In genomic region chr16:68235882-68236803, GRCh38 we compare ENCODE assay signal across 1 cellular context.
TF ChIP-seq lines count a peak whose summit lies in the region.

Gene ESRP2, minus strand, starts transcription at chr16:68236127. Its CDS starts 82 bp downstream, at chr16:68236045.

TF ChIP-seq in HepG2, 621 proteins besides CTCF, POLR2A, EP300 and RAD21 (continued from another document and continues in another):
- TF ChIP-seq, protein P1, sequence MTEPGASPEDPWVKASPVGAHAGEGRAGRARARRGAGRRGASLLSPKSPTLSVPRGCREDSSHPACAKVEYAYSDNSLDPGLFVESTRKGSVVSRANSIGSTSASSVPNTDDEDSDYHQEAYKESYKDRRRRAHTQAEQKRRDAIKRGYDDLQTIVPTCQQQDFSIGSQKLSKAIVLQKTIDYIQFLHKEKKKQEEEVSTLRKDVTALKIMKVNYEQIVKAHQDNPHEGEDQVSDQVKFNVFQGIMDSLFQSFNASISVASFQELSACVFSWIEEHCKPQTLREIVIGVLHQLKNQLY (CRISPR knock-in tag; IDR thresholded peaks at IDR 0.05): peak; percentile 37; the same call in 1 of the 2 replicates
- TF ChIP-seq ZNF20 (CRISPR knock-in tag; IDR thresholded peaks at IDR 0.05) (peak; percentile 80; the same call in 1 of the 2 replicates), NFE2L2 (IDR thresholded peaks at IDR 0.05; ENCODE audit: low read length) (no peak), SMAD1 (CRISPR knock-in tag; IDR thresholded peaks at IDR 0.05; ENCODE audit: borderline replicate concordance, low read depth) (peak; percentile 70; the same call in 1 of the 2 replicates), ZMAT3 (CRISPR knock-in tag; conservative IDR thresholded peaks at IDR 0.05) (peak; percentile 8; the same call in 1 of the 2 replicates), ZNF264 (CRISPR knock-in tag; IDR thresholded peaks at IDR 0.05) (no peak), ZSCAN21 (CRISPR knock-in tag; IDR thresholded peaks at IDR 0.05; ENCODE audit: borderline replicate concordance) (peak; percentile 88), NR2F2 (IDR thresholded peaks at IDR 0.05; ENCODE audit: borderline replicate concordance, low read depth) (peak; percentile 57; the same call in 1 of the 2 replicates), BHLHE40 (IDR thresholded peaks at IDR 0.05; ENCODE audit: low read length) (peak; percentile 85), IRF9 (CRISPR knock-in tag; IDR thresholded peaks at IDR 0.05; ENCODE audit: borderline replicate concordance) (0 out of 2 replicates have a peak, but pooled peaks have one; percentile 22), KLF16 (CRISPR knock-in tag; IDR thresholded peaks at IDR 0.05) (peak in 1 of 2 experiments; percentile 26; a peak in 2 of 4 replicates), MXD4 (CRISPR knock-in tag; IDR thresholded peaks at IDR 0.05) (peak; percentile 72; the same call in 1 of the 2 replicates), MIXL1 (CRISPR knock-in tag; IDR thresholded peaks at IDR 0.05) (no peak), NFYC (CRISPR knock-in tag; IDR thresholded peaks at IDR 0.05) (0 out of 2 replicates have a peak, but pooled peaks have one; percentile 10), ATF7 (IDR thresholded peaks at IDR 0.05) (no peak), ATF7 (CRISPR knock-in tag; IDR thresholded peaks at IDR 0.05) (no peak), ZNF563 (CRISPR knock-in tag; IDR thresholded peaks at IDR 0.05) (peak; percentile 56), ZNF343 (CRISPR knock-in tag; IDR thresholded peaks at IDR 0.05) (peak; percentile 86), ZNF652 (CRISPR knock-in tag; IDR thresholded peaks at IDR 0.05; ENCODE audit: borderline replicate concordance, low read depth) (no peak), ZFP90 (CRISPR knock-in tag; IDR thresholded peaks at IDR 0.05; ENCODE audit: borderline replicate concordance) (peak; percentile 67; the same call in 1 of the 2 replicates), ELF1 (CRISPR knock-in tag; IDR thresholded peaks at IDR 0.05) (no peak; the same call in 1 of the 2 replicates), HOXA5 (CRISPR knock-in tag; IDR thresholded peaks at IDR 0.05) (peak; percentile 65; the same call in 1 of the 2 replicates), IRF1 (CRISPR knock-in tag; IDR thresholded peaks at IDR 0.05; ENCODE audit: low read depth) (no peak), HNRNPK (IDR thresholded peaks at IDR 0.05; ENCODE audit: low read depth, low read length, poor library complexity, severe bottlenecking) (peak; percentile 48), ZNF713 (CRISPR knock-in tag; IDR thresholded peaks at IDR 0.05) (no peak), ZNF790 (CRISPR knock-in tag; IDR thresholded peaks at IDR 0.05; ENCODE audit: borderline replicate concordance) (peak; percentile 87), ZBTB1 (CRISPR knock-in tag; IDR thresholded peaks at IDR 0.05; ENCODE audit: borderline replicate concordance) (0 out of 2 replicates have a peak, but pooled peaks have one; percentile 14), ZNF281 (CRISPR knock-in tag; IDR thresholded peaks at IDR 0.05; ENCODE audit: borderline replicate concordance) (peak; percentile 88), SIN3B (IDR thresholded peaks at IDR 0.05; ENCODE audit: low read length) (no peak), ZFX (CRISPR knock-in tag; IDR thresholded peaks at IDR 0.05; ENCODE audit: low read depth) (peak; percentile 93), ETS1 (CRISPR knock-in tag; IDR thresholded peaks at IDR 0.05) (peak; percentile 88; the same call in 1 of the 2 replicates), ZNF740 (CRISPR knock-in tag; IDR thresholded peaks at IDR 0.05) (no peak), ZNF557 (CRISPR knock-in tag; IDR thresholded peaks at IDR 0.05) (0 out of 2 replicates have a peak, but pooled peaks have one; percentile 26), ZNF687 (CRISPR knock-in tag; IDR thresholded peaks at IDR 0.05) (peak; percentile 7)
- TF ChIP-seq, protein P2, sequence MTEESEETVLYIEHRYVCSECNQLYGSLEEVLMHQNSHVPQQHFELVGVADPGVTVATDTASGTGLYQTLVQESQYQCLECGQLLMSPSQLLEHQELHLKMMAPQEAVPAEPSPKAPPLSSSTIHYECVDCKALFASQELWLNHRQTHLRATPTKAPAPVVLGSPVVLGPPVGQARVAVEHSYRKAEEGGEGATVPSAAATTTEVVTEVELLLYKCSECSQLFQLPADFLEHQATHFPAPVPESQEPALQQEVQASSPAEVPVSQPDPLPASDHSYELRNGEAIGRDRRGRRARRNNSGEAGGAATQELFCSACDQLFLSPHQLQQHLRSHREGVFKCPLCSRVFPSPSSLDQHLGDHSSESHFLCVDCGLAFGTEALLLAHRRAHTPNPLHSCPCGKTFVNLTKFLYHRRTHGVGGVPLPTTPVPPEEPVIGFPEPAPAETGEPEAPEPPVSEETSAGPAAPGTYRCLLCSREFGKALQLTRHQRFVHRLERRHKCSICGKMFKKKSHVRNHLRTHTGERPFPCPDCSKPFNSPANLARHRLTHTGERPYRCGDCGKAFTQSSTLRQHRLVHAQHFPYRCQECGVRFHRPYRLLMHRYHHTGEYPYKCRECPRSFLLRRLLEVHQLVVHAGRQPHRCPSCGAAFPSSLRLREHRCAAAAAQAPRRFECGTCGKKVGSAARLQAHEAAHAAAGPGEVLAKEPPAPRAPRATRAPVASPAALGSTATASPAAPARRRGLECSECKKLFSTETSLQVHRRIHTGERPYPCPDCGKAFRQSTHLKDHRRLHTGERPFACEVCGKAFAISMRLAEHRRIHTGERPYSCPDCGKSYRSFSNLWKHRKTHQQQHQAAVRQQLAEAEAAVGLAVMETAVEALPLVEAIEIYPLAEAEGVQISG (CRISPR knock-in tag; IDR thresholded peaks at IDR 0.05): peak; percentile 25; the same call in 1 of the 2 replicates
- TF ChIP-seq, protein P3, sequence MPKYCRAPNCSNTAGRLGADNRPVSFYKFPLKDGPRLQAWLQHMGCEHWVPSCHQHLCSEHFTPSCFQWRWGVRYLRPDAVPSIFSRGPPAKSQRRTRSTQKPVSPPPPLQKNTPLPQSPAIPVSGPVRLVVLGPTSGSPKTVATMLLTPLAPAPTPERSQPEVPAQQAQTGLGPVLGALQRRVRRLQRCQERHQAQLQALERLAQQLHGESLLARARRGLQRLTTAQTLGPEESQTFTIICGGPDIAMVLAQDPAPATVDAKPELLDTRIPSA (CRISPR knock-in tag; IDR thresholded peaks at IDR 0.05; ENCODE audit: borderline replicate concordance): 0 out of 2 replicates have a peak, but pooled peaks have one; percentile 62
- TF ChIP-seq, protein P4, sequence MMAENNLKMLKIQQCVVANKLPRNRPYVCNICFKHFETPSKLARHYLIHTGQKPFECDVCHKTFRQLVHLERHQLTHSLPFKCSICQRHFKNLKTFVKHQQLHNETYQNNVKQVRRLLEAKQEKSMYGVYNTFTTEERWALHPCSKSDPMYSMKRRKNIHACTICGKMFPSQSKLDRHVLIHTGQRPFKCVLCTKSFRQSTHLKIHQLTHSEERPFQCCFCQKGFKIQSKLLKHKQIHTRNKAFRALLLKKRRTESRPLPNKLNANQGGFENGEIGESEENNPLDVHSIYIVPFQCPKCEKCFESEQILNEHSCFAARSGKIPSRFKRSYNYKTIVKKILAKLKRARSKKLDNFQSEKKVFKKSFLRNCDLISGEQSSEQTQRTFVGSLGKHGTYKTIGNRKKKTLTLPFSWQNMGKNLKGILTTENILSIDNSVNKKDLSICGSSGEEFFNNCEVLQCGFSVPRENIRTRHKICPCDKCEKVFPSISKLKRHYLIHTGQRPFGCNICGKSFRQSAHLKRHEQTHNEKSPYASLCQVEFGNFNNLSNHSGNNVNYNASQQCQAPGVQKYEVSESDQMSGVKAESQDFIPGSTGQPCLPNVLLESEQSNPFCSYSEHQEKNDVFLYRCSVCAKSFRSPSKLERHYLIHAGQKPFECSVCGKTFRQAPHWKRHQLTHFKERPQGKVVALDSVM (CRISPR knock-in tag; IDR thresholded peaks at IDR 0.05): no peak; the same call in 1 of the 2 replicates
- TF ChIP-seq, protein P5, sequence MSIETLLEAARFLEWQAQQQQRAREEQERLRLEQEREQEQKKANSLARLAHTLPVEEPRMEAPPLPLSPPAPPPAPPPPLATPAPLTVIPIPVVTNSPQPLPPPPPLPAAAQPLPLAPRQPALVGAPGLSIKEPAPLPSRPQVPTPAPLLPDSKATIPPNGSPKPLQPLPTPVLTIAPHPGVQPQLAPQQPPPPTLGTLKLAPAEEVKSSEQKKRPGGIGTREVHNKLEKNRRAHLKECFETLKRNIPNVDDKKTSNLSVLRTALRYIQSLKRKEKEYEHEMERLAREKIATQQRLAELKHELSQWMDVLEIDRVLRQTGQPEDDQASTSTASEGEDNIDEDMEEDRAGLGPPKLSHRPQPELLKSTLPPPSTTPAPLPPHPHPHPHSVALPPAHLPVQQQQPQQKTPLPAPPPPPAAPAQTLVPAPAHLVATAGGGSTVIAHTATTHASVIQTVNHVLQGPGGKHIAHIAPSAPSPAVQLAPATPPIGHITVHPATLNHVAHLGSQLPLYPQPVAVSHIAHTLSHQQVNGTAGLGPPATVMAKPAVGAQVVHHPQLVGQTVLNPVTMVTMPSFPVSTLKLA (IDR thresholded peaks at IDR 0.05): 0 out of 2 replicates have a peak, but pooled peaks have one; percentile 10
- TF ChIP-seq, protein P6, sequence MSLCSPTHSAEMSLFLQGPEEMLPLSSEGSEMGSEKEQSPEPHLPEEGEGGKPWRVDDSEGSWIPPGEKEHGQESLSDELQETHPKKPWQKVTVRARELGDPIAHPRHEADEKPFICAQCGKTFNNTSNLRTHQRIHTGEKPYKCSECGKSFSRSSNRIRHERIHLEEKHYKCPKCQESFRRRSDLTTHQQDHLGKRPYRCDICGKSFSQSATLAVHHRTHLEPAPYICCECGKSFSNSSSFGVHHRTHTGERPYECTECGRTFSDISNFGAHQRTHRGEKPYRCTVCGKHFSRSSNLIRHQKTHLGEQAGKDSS (CRISPR knock-in tag; IDR thresholded peaks at IDR 0.05; ENCODE audit: borderline replicate concordance, low read depth): peak; percentile 72
